Comparison of ENCODE assay signal across 8 cellular contexts in genomic region chr19:17390665-17391370, GRCh38. TPM values are rescaled to one million over a fixed set of nuclear protein-coding genes. Genes with fewer than 3 reads are reported as not detected.
DNase-seq lines count a peak whose midpoint lies in the region; ATAC-seq and TF ChIP-seq lines count a peak whose summit lies in the region.

No MANE protein-coding gene starts in this region.

- H3K27me3 ChIP-seq in BJ (ENCODE audit: control insufficient read depth, insufficient read depth, low read length), result peaks cover 2% of the 10 kb centered on the region; the same call in 1 of the 2 replicates
- peaks cover 4% of the 10 kb centered on the region for H3K27me3 ChIP-seq in lower lobe of right lung (ENCODE audit: low read depth)

- peaks cover 31% of the 10 kb centered on the region for H3K4me1 ChIP-seq in lower lobe of right lung

- TF ChIP-seq POLR2A in GM19193 (IDR thresholded peaks at IDR 0.05; ENCODE audit: extremely low read depth, insufficient read depth, insufficient read length), result peak; percentile 20

- H3K36me3 ChIP-seq in BJ (ENCODE audit: control insufficient read depth, insufficient read depth, low read length) (no peaks in the 10 kb centered on the region), lower lobe of right lung (no peaks in the 10 kb centered on the region)

- H3K4me3 ChIP-seq in BJ (ENCODE audit: low read depth, low read length) (peak overlapping the region; percentile 62), lower lobe of right lung (peak overlapping the region; percentile 50)

- TF ChIP-seq CTCF in BJ (IDR thresholded peaks at IDR 0.05; ENCODE audit: insufficient read depth, low read depth, low read length) (peak; percentile 63), lower lobe of right lung (IDR thresholded peaks at IDR 0.05) (peak; percentile 78)

- no peaks in the 10 kb centered on the region for H3K9me3 ChIP-seq in lower lobe of right lung

- CTCF ChIA-PET in BJ (lab: Yijun Ruan, JAX), result interaction anchor here (0.7 to 7.8 kb wide), 9 partner anchors 11 to 105 kb away, joined by 3 to 121 read pairs (median 4); partner anchors contain the start of gene ABHD8

- DNase-seq in BJ (ENCODE audit: low read depth) (peak; percentile 52), NCI-H510A treated with DMSO at 0.1 percent for 48 hours (lab: John Stamatoyannopoulos, UW) (peak; percentile 83), dermis microvascular lymphatic vessel endothelial cell (ENCODE audit: low read depth in 2 of 2) (peak; percentile 78 to 94), lower lobe of right lung (peak; percentile 94)
- peak; percentile 89 for DNase-seq in activated CD4-positive, alpha-beta T cell treated with anti-CD3 and anti-CD28 coated beads, Interleukin-2, amount 50 U/mL, for 1 hour
- DNase-seq in stimulated activated CD4-positive, alpha-beta T cell treated with anti-CD3 and anti-CD28 coated beads, Interleukin-4, amount 100 ng/mL, for 4 hours, result peak; percentile 83 to 92

- ATAC-seq in HG03432 (IDR thresholded peaks at IDR 0.05; ENCODE audit: unreplicated experiment), result peak; percentile 96
- peak; percentile 98 to 99 for ATAC-seq in lower lobe of right lung

- POLR2A ChIA-PET in BJ (lab: Charles Lee), result interaction anchor here (0.7 kb wide), 1 partner anchor 82 kb away, joined by 3 read pairs; no protein-coding TSS in a partner anchor

- intact Hi-C loops in lower lobe of right lung (cut with DNase I), result no loop called here

- peak overlapping the region; percentile 26 for H3K27ac ChIP-seq in lower lobe of right lung

RNA-seq across cellular contexts. Expression of gene CCDC194, which starts 3.2 kb away (rescaled TPM):
- not detected in 2 replicates for polyA plus RNA-seq in BJ (2011; rRNA removed)
- polyA minus RNA-seq in BJ (2011; rRNA and poly(A)+ RNA removed), result not detected in 2 replicates
- not detected in 2 replicates for total RNA-seq in dermis microvascular lymphatic vessel endothelial cell
- total RNA-seq in lower lobe of right lung, result 1.5 TPM

RNA-seq across cellular contexts. Expression of gene PLVAP, which starts 13.7 kb away (rescaled TPM):
- polyA plus RNA-seq in BJ (2011; rRNA removed), result not detected in 2 replicates
- polyA minus RNA-seq in BJ (2011; rRNA and poly(A)+ RNA removed), result not detected in 2 replicates
- total RNA-seq in dermis microvascular lymphatic vessel endothelial cell, result 5.9 and 21.2 TPM in 2 replicates
- 25.9 TPM for total RNA-seq in lower lobe of right lung

RNA-seq across cellular contexts. Expression of gene BST2, which starts 14.6 kb away (rescaled TPM):
- polyA plus RNA-seq in BJ (2011; rRNA removed), result 4.5 and 6.4 TPM in 2 replicates
- polyA minus RNA-seq in BJ (2011; rRNA and poly(A)+ RNA removed), result 0.57 and 2.7 TPM in 2 replicates
- total RNA-seq in dermis microvascular lymphatic vessel endothelial cell (1.9 and 4.0 TPM in 2 replicates), lower lobe of right lung (165 TPM)

RNA-seq across cellular contexts. Expression of gene MVB12A, which starts 29.0 kb away (rescaled TPM):
- polyA plus RNA-seq in BJ (2011; rRNA removed), result 29.4 and 47.3 TPM in 2 replicates
- polyA minus RNA-seq in BJ (2011; rRNA and poly(A)+ RNA removed), result 17.9 and 25.2 TPM in 2 replicates
- total RNA-seq in dermis microvascular lymphatic vessel endothelial cell (29.4 and 41.7 TPM in 2 replicates), lower lobe of right lung (45.3 TPM)

RNA-seq across cellular contexts. Expression of gene GTPBP3, which starts 53.5 kb away (rescaled TPM):
- polyA plus RNA-seq in BJ (2011; rRNA removed), result 4.9 and 6.3 TPM in 2 replicates
- 2.8 and 5.5 TPM in 2 replicates for polyA minus RNA-seq in BJ (2011; rRNA and poly(A)+ RNA removed)
- total RNA-seq in dermis microvascular lymphatic vessel endothelial cell (7.6 and 9.1 TPM in 2 replicates), lower lobe of right lung (21.0 TPM)

Comparison
In these comparisons a context has a peak if more than half of its experiments do, and no peak if none do; other contexts are left out.
1. Peak in every context shown above with its lines: DNase-seq, ATAC-seq, H3K4me3 ChIP-seq and H3K27ac ChIP-seq.
2. RNA of gene BST2, which starts 14.6 kb away (total RNA-seq): 165 TPM in lower lobe of right lung (single experiment); 1.9 to 4.0 TPM in dermis microvascular lymphatic vessel endothelial cell; every median in the first group is over 10 times any median in the second.